Comparison of ENCODE assay signal across 23 cellular contexts in the genomic region with DNA sequence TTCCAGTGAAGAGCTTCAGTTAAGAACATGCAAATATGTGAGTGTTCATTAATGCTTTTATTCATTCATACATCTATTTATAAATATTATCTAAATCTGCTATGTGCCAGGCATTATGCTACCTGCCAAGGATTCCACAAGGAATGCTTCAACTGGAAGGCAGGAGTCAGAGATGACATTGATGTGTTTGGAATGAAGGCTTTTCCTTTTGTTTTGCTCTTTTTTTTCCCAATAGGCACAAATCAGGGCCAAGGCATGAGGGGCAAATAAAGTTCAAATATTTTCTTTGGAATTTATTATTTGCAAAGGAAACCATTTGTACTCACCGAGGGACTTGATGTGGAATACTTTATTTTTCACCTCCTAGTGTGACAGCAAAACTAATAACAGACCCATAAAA.
"Had no signal": no experiment of that assay in that cellular context is flagged by ENCODE, and none has a peak within 500 bp of the region (broad histone marks: within the 10 kb centered on the region; RNA-seq: fewer than 3 reads in every experiment).

No MANE protein-coding gene starts in this region.

- H3K27ac ChIP-seq: foreskin keratinocyte, left ventricle myocardium inferior, neutrophil, pancreas, psoas muscle, thyroid gland, upper lobe of right lung, VCaP had no signal

- H3K4me1 ChIP-seq: foreskin keratinocyte, pancreas, psoas muscle, upper lobe of right lung had no signal

- DNase-seq: activated CD4-positive, alpha-beta T cell treated with anti-CD3 and anti-CD28 coated beads, Interleukin-2, amount 10 ng/mL, durations not matched to agents 7 days and 5 days; activated CD8-positive, alpha-beta memory T cell treated with anti-CD3 and anti-CD28 coated beads, Interleukin-2, amount 10 ng/mL, durations not matched to agents 7 days and 5 days; activated CD8-positive, alpha-beta T cell treated with anti-CD3 and anti-CD28 coated beads for 36 hours; activated gamma-delta T cell; activated T-cell treated with anti-CD3 and anti-CD28 coated beads for 4 hours; anterior cingulate cortex; effector memory CD8-positive, alpha-beta T cell; foreskin keratinocyte; immature natural killer cell; left ventricle myocardium inferior; mammary epithelial cell; midbrain; pancreas; psoas muscle; right cardiac atrium; stimulated activated CD4-positive, alpha-beta T cell treated with anti-CD3 and anti-CD28 coated beads, Interleukin-1b, Interleukin-23, amount 100 ng/mL, for 48 hours; substantia nigra; thyroid gland; upper lobe of right lung had no signal

- ATAC-seq: activated CD4-positive, CD25-positive, alpha-beta regulatory T cell treated with anti-CD3 and anti-CD28 coated beads, Interleukin-2, amount 50 U/mL, for 24 hours; activated CD8-positive, alpha-beta memory T cell treated with anti-CD3 and anti-CD28 coated beads, Interleukin-2, amount 10 ng/mL, durations not matched to agents 7 days and 5 days; activated CD8-positive, alpha-beta T cell treated with anti-CD3 and anti-CD28 coated beads for 36 hours; effector memory CD8-positive, alpha-beta T cell; foreskin keratinocyte; natural killer cell treated with Interleukin-12 subunit alpha and Interleukin-12 subunit beta and Interleukin-15 and Interleukin-18, amount 100 ng/mL, for 72 hours; pancreas; psoas muscle; right cardiac atrium; upper lobe of right lung had no signal

- H3K9me3 ChIP-seq: left ventricle myocardium inferior, neutrophil, pancreas, psoas muscle, thyroid gland, upper lobe of right lung had no signal

- H3K27me3 ChIP-seq: foreskin keratinocyte, neutrophil, pancreas, thyroid gland, upper lobe of right lung had no signal

- H3K4me3 ChIP-seq: left ventricle myocardium inferior, pancreas, psoas muscle, thyroid gland, upper lobe of right lung had no signal

- H3K36me3 ChIP-seq: left ventricle myocardium inferior, neutrophil, pancreas, thyroid gland, upper lobe of right lung had no signal
